In genomic region chr7:64884913-64885370, GRCh38 we compare ENCODE assay signal across 18 cellular contexts. TPM values are rescaled to one million over a fixed set of nuclear protein-coding genes. Genes with fewer than 3 reads are reported as not detected.
DNase-seq lines count a peak whose midpoint lies in the region; ATAC-seq, FAIRE-seq and TF ChIP-seq lines count a peak whose summit lies in the region.
"Had no signal": no experiment of that assay in that cellular context is flagged by ENCODE, and none has a peak within 500 bp of the region (broad histone marks: within the 10 kb centered on the region; RNA-seq: fewer than 3 reads in every experiment).

No MANE protein-coding gene starts in this region.

- H3K36me3 ChIP-seq in kidney (ENCODE audit: control insufficient read depth in 1 of 2, insufficient read depth in 2 of 2, low read length in 2 of 2): no peaks in the 10 kb centered on the region
- H3K36me3 ChIP-seq: BLaER1 had no signal

- H3K27ac ChIP-seq in kidney (ENCODE audit: low read depth in 2 of 2, low read length in 2 of 2): no peak overlapping the region
- H3K27ac ChIP-seq: BLaER1 had no signal

- peaks cover 62% of the 10 kb centered on the region for H3K27me3 Mint-ChIP-seq in activated CD8-positive, alpha-beta memory T cell treated with anti-CD3 and anti-CD28 coated beads, Interleukin-2, amount 10 ng/mL, durations not matched to agents 7 days and 5 days
- peaks cover 5 to 29% (median 24%) of the 10 kb centered on the region in 3 donors for H3K27me3 Mint-ChIP-seq in immature natural killer cell (ENCODE audit: low read depth in 3 of 3)

- no peak for TF ChIP-seq CTCF in kidney (IDR thresholded peaks at IDR 0.05; ENCODE audit: borderline replicate concordance, extremely low read depth, insufficient read depth)

- H3K36me3 Mint-ChIP-seq in activated CD8-positive, alpha-beta memory T cell treated with anti-CD3 and anti-CD28 coated beads, Interleukin-2, amount 10 ng/mL, durations not matched to agents 7 days and 5 days: peaks cover 1% of the 10 kb centered on the region
- peaks cover 0 to 6% (median 0%) of the 10 kb centered on the region in 3 donors for H3K36me3 Mint-ChIP-seq in immature natural killer cell

- no peak overlapping the region for H3K27ac Mint-ChIP-seq in activated CD8-positive, alpha-beta memory T cell treated with anti-CD3 and anti-CD28 coated beads, Interleukin-2, amount 10 ng/mL, durations not matched to agents 7 days and 5 days
- no peak overlapping the region for H3K27ac Mint-ChIP-seq in immature natural killer cell
- H3K27ac Mint-ChIP-seq: CD8-positive, alpha-beta T cell had no signal

- H3K4me3 Mint-ChIP-seq in activated CD8-positive, alpha-beta memory T cell treated with anti-CD3 and anti-CD28 coated beads, Interleukin-2, amount 10 ng/mL, durations not matched to agents 7 days and 5 days: no peak overlapping the region
- no peak overlapping the region for H3K4me3 Mint-ChIP-seq in immature natural killer cell
- H3K4me3 Mint-ChIP-seq: CD8-positive, alpha-beta T cell had no signal

- H3K4me1 ChIP-seq in kidney (ENCODE audit: control insufficient read depth in 1 of 2, insufficient read depth in 1 of 2, low read depth in 1 of 2, low read length in 2 of 2): peaks cover 0 to 8% of the 10 kb centered on the region in 2 donors
- H3K4me1 ChIP-seq: BLaER1 had no signal

- no peaks in the 10 kb centered on the region for H3K9me3 Mint-ChIP-seq in activated CD8-positive, alpha-beta memory T cell treated with anti-CD3 and anti-CD28 coated beads, Interleukin-2, amount 10 ng/mL, durations not matched to agents 7 days and 5 days (ENCODE audit: low read depth)
- H3K9me3 Mint-ChIP-seq in immature natural killer cell: peaks cover 0 to 10% (median 0%) of the 10 kb centered on the region in 6 donors
- H3K9me3 Mint-ChIP-seq: CD8-positive, alpha-beta T cell had no signal

- peaks cover 0 to 4% of the 10 kb centered on the region in 2 donors for H3K9me3 ChIP-seq in kidney (ENCODE audit: control insufficient read depth in 1 of 2, low read length in 2 of 2)

- peak; percentile 40 for DNase-seq in activated CD8-positive, alpha-beta memory T cell treated with anti-CD3 and anti-CD28 coated beads for 24 hours
- no peak for DNase-seq in activated CD8-positive, alpha-beta memory T cell treated with anti-CD3 and anti-CD28 coated beads, Interleukin-2, amount 50 U/mL, for 4 hours
- DNase-seq in activated CD8-positive, alpha-beta memory T cell treated with anti-CD3 and anti-CD28 coated beads, Interleukin-2, amount 10 ng/mL, durations not matched to agents 7 days and 5 days: peak; percentile 19
- DNase-seq in kidney (peak; percentile 68), ureter (ENCODE audit: low spot score) (peak; percentile 28), T1000 (lab: John Stamatoyannopoulos, UW) (no peak), immature natural killer cell (no peak)
- DNase-seq: DMS79 treated with DMSO at 0.1 percent for 48 hours, NCI-H1417, NCI-H1930, NCI-H2171, NCI-H446, NCI-H69, RPMI8226 had no signal

- CTCF ChIA-PET in activated CD8-positive, alpha-beta memory T cell treated with anti-CD3 and anti-CD28 coated beads, Interleukin-2, amount 10 ng/mL, durations not matched to agents 7 days and 5 days (lab: Charles Lee): no interaction called here

- no peak overlapping the region for H3K4me3 ChIP-seq in kidney (ENCODE audit: low read length in 2 of 2)
- H3K4me3 ChIP-seq: BLaER1 had no signal

- no peak for FAIRE-seq in kidney (lab: Jason Lieb, UNC)
- FAIRE-seq: A204.1, G401.6 had no signal

- intact Hi-C loops in kidney (cut with DNase I): no loop called here

- no peak overlapping the region for H3K9ac ChIP-seq in kidney (ENCODE audit: low read length in 2 of 2)
- H3K9ac ChIP-seq: BLaER1 had no signal

- peaks cover 17% of the 10 kb centered on the region for H3K4me1 Mint-ChIP-seq in activated CD8-positive, alpha-beta memory T cell treated with anti-CD3 and anti-CD28 coated beads, Interleukin-2, amount 10 ng/mL, durations not matched to agents 7 days and 5 days
- H3K4me1 Mint-ChIP-seq in immature natural killer cell: peaks cover 16 to 17% of the 10 kb centered on the region in 2 donors

- no peak for ATAC-seq in activated CD8-positive, alpha-beta memory T cell treated with anti-CD3 and anti-CD28 coated beads, Interleukin-2, amount 10 ng/mL, durations not matched to agents 7 days and 5 days
- ATAC-seq: CD8-positive, alpha-beta T cell had no signal

RNA-seq across cellular contexts. Expression of gene ZNF273, which starts 18.1 kb away (rescaled TPM):
- total RNA-seq in activated CD8-positive, alpha-beta memory T cell treated with anti-CD3 and anti-CD28 coated beads, Interleukin-2, amount 10 ng/mL, durations not matched to agents 7 days and 5 days: 10 to 100 TPM in 1 of 2 experiments, 1 to 10 TPM in 1; 8.4 to 13.6 TPM
- total RNA-seq in kidney (5.4 TPM), ureter (11.6 TPM)
- polyA plus RNA-seq in kidney (ENCODE audit: insufficient read depth, low read depth, low replicate concordance) (1.7 TPM), immature natural killer cell (1 to 10 TPM; 1.8 to 3.2 (median 2.1) TPM)

Comparison
In these comparisons a context has a peak if more than half of its experiments do, and no peak if none do; other contexts are left out.
1. DNase-seq: peak in activated CD8-positive, alpha-beta memory T cell treated with anti-CD3 and anti-CD28 coated beads for 24 hours (single experiment), activated CD8-positive, alpha-beta memory T cell treated with anti-CD3 and anti-CD28 coated beads, Interleukin-2, amount 10 ng/mL, durations not matched to agents 7 days and 5 days (single experiment), kidney (single experiment) and ureter (single experiment); none in activated CD8-positive, alpha-beta memory T cell treated with anti-CD3 and anti-CD28 coated beads, Interleukin-2, amount 50 U/mL, for 4 hours (single experiment), T1000 (single experiment) and immature natural killer cell (0 of 3).